ENCODE assay signal across 1 cellular context in the genomic region with DNA sequence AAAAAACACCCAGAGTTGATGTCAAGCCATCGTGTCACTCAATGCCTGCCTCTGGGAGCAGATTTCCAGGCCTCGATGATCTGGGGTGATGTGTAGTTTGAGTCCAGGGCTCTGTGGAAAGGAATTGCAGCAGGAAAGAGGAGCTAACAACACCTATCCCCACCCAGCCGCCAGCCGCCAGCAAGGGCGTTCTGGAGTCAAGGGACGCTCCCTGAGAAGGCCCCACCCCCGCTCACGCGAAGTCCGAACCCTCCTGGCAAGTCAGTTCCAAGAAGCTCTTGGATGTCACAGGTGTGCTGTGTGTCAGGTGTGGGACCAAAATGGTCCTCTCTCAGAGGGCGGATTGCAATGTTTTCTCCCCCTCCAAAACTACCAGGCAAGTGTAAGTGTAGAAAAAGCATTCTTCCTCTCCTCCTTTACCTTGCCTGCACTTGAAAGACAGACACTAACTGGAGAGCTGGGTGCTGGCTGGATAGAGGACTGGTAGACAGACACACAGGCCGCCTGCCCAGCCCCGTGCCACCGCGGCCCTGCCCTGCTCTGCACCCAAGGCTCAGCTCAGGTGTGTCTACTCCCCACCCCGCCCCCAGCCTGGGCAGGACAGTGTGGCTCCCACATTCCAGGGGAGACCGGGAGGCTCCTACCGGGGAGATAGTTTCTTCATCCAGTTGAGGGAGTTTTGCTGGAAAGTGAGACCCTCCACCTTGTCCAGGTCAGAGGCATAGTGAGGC.
TF ChIP-seq lines count a peak whose summit lies in the region.

No MANE protein-coding gene starts in this region.

TF ChIP-seq in IMR-90, 13 proteins besides CTCF, POLR2A, EP300 and RAD21 (continued from another document):
- TF ChIP-seq RFX5 (IDR thresholded peaks at IDR 0.05; ENCODE audit: low read depth, low read length) (no peak), FOS (IDR thresholded peaks at IDR 0.05; ENCODE audit: low read depth, low read length) (no peak), MXI1 (IDR thresholded peaks at IDR 0.05; ENCODE audit: borderline replicate concordance, low read depth, low read length) (no peak), SMC3 (IDR thresholded peaks at IDR 0.05; ENCODE audit: low read depth, low read length) (no peak), MAZ (IDR thresholded peaks at IDR 0.05; ENCODE audit: borderline replicate concordance, low read depth, low read length) (no peak), BHLHE40 (IDR thresholded peaks at IDR 0.05; ENCODE audit: low read depth, low read length) (no peak)
